11 cellular contexts compared by ENCODE assay signal in genomic region chr4:39682133-39682532, GRCh38. TPM values are rescaled to one million over a fixed set of nuclear protein-coding genes. Genes with fewer than 3 reads are reported as not detected.
A peak's percentile ranks its signal among the peaks of the same experiment; 100 is the strongest.
DNase-seq lines count a peak whose midpoint lies in the region; ATAC-seq, FAIRE-seq and TF ChIP-seq lines count a peak whose summit lies in the region.
"Had no signal": no experiment of that assay in that cellular context is flagged by ENCODE, and none has a peak within 500 bp of the region (broad histone marks: within the 10 kb centered on the region; RNA-seq: fewer than 3 reads in every experiment).

No MANE protein-coding gene starts in this region.

- H3K4me3 ChIP-seq in transverse colon = no peak overlapping the region

- peaks cover 35% of the 10 kb centered on the region for H3K4me1 Mint-ChIP-seq in CD14-positive monocyte

- DNase-seq in CD14-positive monocyte (ENCODE audit: low spot score) (no peak), GM19239 (ENCODE audit: insufficient read length, low spot score) (no peak), MV-4-11 (lab: John Stamatoyannopoulos, UW) (peak; percentile 95), transverse colon (no peak), left lobe of liver (ENCODE audit: low spot score) (no peak), NCI-H748 (lab: John Stamatoyannopoulos, UW; ENCODE audit: unreplicated experiment) (no peak)
- DNase-seq: activated CD4-positive, alpha-beta T cell treated with anti-CD3 and anti-CD28 coated beads for 4 hours; activated naive CD8-positive, alpha-beta T cell treated with anti-CD3 and anti-CD28 coated beads, Interleukin-2, amount 50 U/mL, for 24 hours; naive thymus-derived CD8-positive, alpha-beta T cell had no signal

- H3K4me1 ChIP-seq in transverse colon = peaks cover 0 to 4% (median under 1%) of the 10 kb centered on the region in 4 donors

- H3K27me3 Mint-ChIP-seq in CD14-positive monocyte (ENCODE audit: low read depth in 3 of 3) = peaks cover 0 to 3% (median 1%) of the 10 kb centered on the region in 3 donors
- H3K27me3 Mint-ChIP-seq: activated naive CD8-positive, alpha-beta T cell treated with anti-CD3 and anti-CD28 coated beads, Interleukin-2, amount 50 U/mL, for 24 hours had no signal

- peaks cover 0 to 3% (median 0%) of the 10 kb centered on the region in 7 donors for H3K9me3 Mint-ChIP-seq in CD14-positive monocyte
- H3K9me3 Mint-ChIP-seq: activated naive CD8-positive, alpha-beta T cell treated with anti-CD3 and anti-CD28 coated beads, Interleukin-2, amount 50 U/mL, for 24 hours; naive thymus-derived CD8-positive, alpha-beta T cell had no signal

- no peak for TF ChIP-seq EP300 in transverse colon (IDR thresholded peaks at IDR 0.05; ENCODE audit: low read depth)

- no peak overlapping the region for H3K27ac ChIP-seq in transverse colon

- no peaks in the 10 kb centered on the region for H3K27me3 ChIP-seq in transverse colon

- TF ChIP-seq POLR2A in transverse colon (IDR thresholded peaks at IDR 0.05) = no peak

- FAIRE-seq in GM19239 (lab: Jason Lieb, UNC) = peak; percentile 80

- in situ Hi-C loops in transverse colon (cut with MboI; ENCODE audit: low pct_ligation_motif_present in 1 of 4, low pct_unique_long_range_greater_than_20kb in 1 of 4, low sequenced_read_pairs in 3 of 4) = loop anchor here in 1 of 4 donors (25.0 kb wide), 1 partner anchor 280 kb away; no protein-coding TSS in a partner anchor

- no peaks in the 10 kb centered on the region for H3K9me3 ChIP-seq in transverse colon

- no peaks in the 10 kb centered on the region for H3K36me3 Mint-ChIP-seq in CD14-positive monocyte
- H3K36me3 Mint-ChIP-seq: naive thymus-derived CD8-positive, alpha-beta T cell had no signal

- no peak for TF ChIP-seq CTCF in CD14-positive monocyte (IDR thresholded peaks at IDR 0.05)
- no peak for TF ChIP-seq CTCF in transverse colon (IDR thresholded peaks at IDR 0.05)

- WGBS in transverse colon (ENCODE audit: low coverage in 1 of 2), 2 donors = 43 to 65% methylated on average over 1 to 2 of the region's 2 CpGs

- H3K4me3 Mint-ChIP-seq in CD14-positive monocyte = no peak overlapping the region
- H3K4me3 Mint-ChIP-seq: activated naive CD8-positive, alpha-beta T cell treated with anti-CD3 and anti-CD28 coated beads, Interleukin-2, amount 50 U/mL, for 24 hours; naive thymus-derived CD8-positive, alpha-beta T cell had no signal

- peak overlapping the region; percentile 40 to 79 (median 64) for H3K27ac Mint-ChIP-seq in CD14-positive monocyte
- H3K27ac Mint-ChIP-seq: activated naive CD8-positive, alpha-beta T cell treated with anti-CD3 and anti-CD28 coated beads, Interleukin-2, amount 50 U/mL, for 24 hours had no signal

- intact Hi-C loops in CD14-positive monocyte (cut with micrococcal nuclease) (no loop called here), transverse colon (cut with DNase I; ENCODE audit: low total_unique reads) (loop anchor here (5.0 kb wide), 1 partner anchor 475 kb away; no protein-coding TSS in a partner anchor)

- ATAC-seq in HG02885 (IDR thresholded peaks at IDR 0.05; ENCODE audit: poor library complexity, unreplicated experiment) (peak; percentile 89), HG02970 (IDR thresholded peaks at IDR 0.05; ENCODE audit: low FRiP score, unreplicated experiment) (no peak), left lobe of liver (no peak)
- ATAC-seq: activated naive CD8-positive, alpha-beta T cell treated with anti-CD3 and anti-CD28 coated beads, Interleukin-2, amount 50 U/mL, for 24 hours; naive thymus-derived CD8-positive, alpha-beta T cell had no signal

- no peaks in the 10 kb centered on the region for H3K36me3 ChIP-seq in transverse colon

RNA-seq across cellular contexts. Expression of gene UBE2K, which starts 15.8 kb away (rescaled TPM):
- polyA plus RNA-seq in CD14-positive monocyte = 10 to 100 TPM; 50.0 to 66.8 TPM
- total RNA-seq in transverse colon (10 to 100 TPM; 18.9 to 48.6 (median 37.3) TPM), left lobe of liver (43.4 TPM)

RNA-seq across cellular contexts. Expression of gene SMIM14, which starts 43.5 kb away (rescaled TPM):
- polyA plus RNA-seq in CD14-positive monocyte = 100 to 1,000 TPM; 140 to 152 TPM
- total RNA-seq in transverse colon = 100 to 1,000 TPM in 1 of 4 donors, 10 to 100 TPM in 3; 23.1 to 103 (median 72.4) TPM
- 209 TPM for total RNA-seq in left lobe of liver
